Comparison of ENCODE assay signal across 15 cellular contexts in genomic region chr14:104386281-104386841, GRCh38.
DNase-seq lines count a peak whose midpoint lies in the region; ATAC-seq and TF ChIP-seq lines count a peak whose summit lies in the region.
"Had no signal": no experiment of that assay in that cellular context is flagged by ENCODE, and none has a peak within 500 bp of the region (broad histone marks: within the 10 kb centered on the region; RNA-seq: fewer than 3 reads in every experiment).

No MANE protein-coding gene starts in this region.

- H3K4me1 Mint-ChIP-seq in CD8-positive, alpha-beta T cell (ENCODE audit: low read depth) = peaks cover 31% of the 10 kb centered on the region
- peaks cover 20 to 49% (median 43%) of the 10 kb centered on the region in 4 donors for H3K4me1 Mint-ChIP-seq in naive thymus-derived CD8-positive, alpha-beta T cell
- no peaks in the 10 kb centered on the region for H3K4me1 Mint-ChIP-seq in Calu3 (ENCODE audit: low read depth, unreplicated experiment)

- H3K27me3 Mint-ChIP-seq in CD8-positive, alpha-beta T cell (ENCODE audit: low read depth) = no peaks in the 10 kb centered on the region
- H3K27me3 Mint-ChIP-seq in naive thymus-derived CD8-positive, alpha-beta T cell = peaks cover 0 to 3% (median 0%) of the 10 kb centered on the region in 5 donors
- peaks cover 79% of the 10 kb centered on the region for H3K27me3 Mint-ChIP-seq in Calu3 (ENCODE audit: unreplicated experiment)
- H3K27me3 Mint-ChIP-seq: T-helper 17 cell had no signal

- intact Hi-C loops in CD8-positive, alpha-beta T cell (cut with DNase I, micrococcal nuclease) = no loop called here
- intact Hi-C loops in Calu3 (cut with micrococcal nuclease; ENCODE audit: unreplicated experiment) = no loop called here

- POLR2A ChIA-PET in CD8-positive, alpha-beta T cell (lab: Charles Lee) = no interaction called here
- POLR2A ChIA-PET in naive thymus-derived CD8-positive, alpha-beta T cell (lab: Charles Lee) = no interaction called here

- H3K4me3 ChIP-seq in BLaER1 (peak overlapping the region; percentile 43), RWPE2 (ENCODE audit: severe bottlenecking) (no peak overlapping the region)
- no peak overlapping the region for H3K4me3 ChIP-seq in CD8-positive, alpha-beta T cell (ENCODE audit: low read depth, low read length)
- H3K4me3 ChIP-seq: GM23248, thoracic aorta had no signal

- H3K9me3 ChIP-seq in BLaER1 = peaks cover 6% of the 10 kb centered on the region
- H3K9me3 ChIP-seq in CD8-positive, alpha-beta T cell (ENCODE audit: low read length) = no peaks in the 10 kb centered on the region
- no peaks in the 10 kb centered on the region for H3K9me3 ChIP-seq in RWPE2 (ENCODE audit: severe bottlenecking)
- H3K9me3 ChIP-seq: thoracic aorta had no signal

- H3K9me3 Mint-ChIP-seq in CD8-positive, alpha-beta T cell = peaks cover 4% of the 10 kb centered on the region
- H3K9me3 Mint-ChIP-seq in naive thymus-derived CD8-positive, alpha-beta T cell = peaks cover 2 to 8% (median 6%) of the 10 kb centered on the region in 9 donors
- peaks cover under 1% of the 10 kb centered on the region for H3K9me3 Mint-ChIP-seq in Calu3 (ENCODE audit: low read depth, unreplicated experiment)

- ATAC-seq in CD8-positive, alpha-beta T cell = no peak
- ATAC-seq in RWPE2 (ENCODE audit: low read depth) (no peak), HG02763 (IDR thresholded peaks at IDR 0.05; ENCODE audit: unreplicated experiment) (no peak), GM18870 (IDR thresholded peaks at IDR 0.05; ENCODE audit: unreplicated experiment) (no peak)
- no peak for ATAC-seq in naive thymus-derived CD8-positive, alpha-beta T cell
- ATAC-seq: T-helper 17 cell had no signal

- H3K27me3 ChIP-seq in BLaER1 = peaks cover 6% of the 10 kb centered on the region; the same call in 1 of the 2 replicates
- H3K27me3 ChIP-seq in CD8-positive, alpha-beta T cell (ENCODE audit: insufficient read depth, low read length) = no peaks in the 10 kb centered on the region
- H3K27me3 ChIP-seq in RWPE2 (ENCODE audit: insufficient read depth, poor library complexity, severe bottlenecking) = peaks cover 57% of the 10 kb centered on the region

- H3K27ac ChIP-seq in BLaER1 (peak overlapping the region; percentile 64), RWPE2 (ENCODE audit: poor library complexity, severe bottlenecking) (no peak overlapping the region)
- H3K27ac ChIP-seq in CD8-positive, alpha-beta T cell (ENCODE audit: low read depth, low read length) = no peak overlapping the region
- H3K27ac ChIP-seq: GM23248, thoracic aorta had no signal

- peak overlapping the region; percentile 42; the same call in 1 of the 2 replicates for H3K9ac ChIP-seq in BLaER1
- H3K9ac ChIP-seq: GM23248 had no signal

- TF ChIP-seq CTCF in CD8-positive, alpha-beta T cell (IDR thresholded peaks at IDR 0.05) = no peak
- TF ChIP-seq CTCF in RWPE2 (IDR thresholded peaks at IDR 0.05; ENCODE audit: poor library complexity, severe bottlenecking) (no peak), Calu3 (IDR thresholded peaks at IDR 0.05; ENCODE audit: unreplicated experiment) (no peak)

- no peaks in the 10 kb centered on the region for H3K36me3 Mint-ChIP-seq in CD8-positive, alpha-beta T cell
- H3K36me3 Mint-ChIP-seq in naive thymus-derived CD8-positive, alpha-beta T cell = peaks cover 0 to 5% (median 4%) of the 10 kb centered on the region in 3 donors
- H3K36me3 Mint-ChIP-seq in Calu3 (ENCODE audit: insufficient read depth, unreplicated experiment) = no peaks in the 10 kb centered on the region

- no peak for DNase-seq in CD8-positive, alpha-beta T cell
- DNase-seq in RWPE2 (ENCODE audit: low spot score) (peak; percentile 60), inferior parietal cortex (ENCODE audit: extremely low spot score) (no peak), Calu3 (no peak)
- DNase-seq in naive thymus-derived CD8-positive, alpha-beta T cell = peak in 1 of 10 donors; percentile 36
- DNase-seq: activated CD4-positive, alpha-beta T cell treated with anti-CD3 and anti-CD28 coated beads, Interleukin-2, amount 10 ng/mL, durations not matched to agents 7 days and 5 days; GM23248; small intestine; T-helper 17 cell had no signal

- H3K4me3 Mint-ChIP-seq in CD8-positive, alpha-beta T cell = no peak overlapping the region
- no peak overlapping the region for H3K4me3 Mint-ChIP-seq in naive thymus-derived CD8-positive, alpha-beta T cell
- no peak overlapping the region for H3K4me3 Mint-ChIP-seq in Calu3 (ENCODE audit: low read depth, unreplicated experiment)
- H3K4me3 Mint-ChIP-seq: activated CD4-positive, alpha-beta T cell treated with anti-CD3 and anti-CD28 coated beads, Interleukin-2, amount 10 ng/mL, durations not matched to agents 7 days and 5 days; nephron; T-helper 17 cell had no signal

- no peaks in the 10 kb centered on the region for H3K36me3 ChIP-seq in BLaER1
- no peaks in the 10 kb centered on the region for H3K36me3 ChIP-seq in CD8-positive, alpha-beta T cell (ENCODE audit: insufficient read depth, low read length)
- no peaks in the 10 kb centered on the region for H3K36me3 ChIP-seq in RWPE2 (ENCODE audit: low read depth)
- H3K36me3 ChIP-seq: thoracic aorta had no signal

- no TSS peak for BruUV-seq in Calu3 (replicated peaks; lab: Mats Ljungman, UMichigan)

- CTCF ChIA-PET in CD8-positive, alpha-beta T cell (lab: Charles Lee) = no interaction called here
- CTCF ChIA-PET in Calu3 (lab: Charles Lee) = no interaction called here

- peak overlapping the region; percentile 11 for H3K27ac Mint-ChIP-seq in CD8-positive, alpha-beta T cell
- peak overlapping the region in 8 of 10 donors; percentile 31 to 90 (median 77) for H3K27ac Mint-ChIP-seq in naive thymus-derived CD8-positive, alpha-beta T cell
- H3K27ac Mint-ChIP-seq in Calu3 (ENCODE audit: unreplicated experiment) = no peak overlapping the region
- H3K27ac Mint-ChIP-seq: activated CD4-positive, alpha-beta T cell treated with anti-CD3 and anti-CD28 coated beads, Interleukin-2, amount 10 ng/mL, durations not matched to agents 7 days and 5 days; T-helper 17 cell had no signal

- H4K20me1 ChIP-seq in BLaER1 = no peaks in the 10 kb centered on the region

- H3K4me2 ChIP-seq in BLaER1 = peak overlapping the region; percentile 97

- peaks cover 85% of the 10 kb centered on the region for H3K4me1 ChIP-seq in BLaER1
- peaks cover 28% of the 10 kb centered on the region for H3K4me1 ChIP-seq in CD8-positive, alpha-beta T cell (ENCODE audit: insufficient read depth, low read length)
- no peaks in the 10 kb centered on the region for H3K4me1 ChIP-seq in RWPE2 (ENCODE audit: insufficient read depth, poor library complexity, severe bottlenecking)
- H3K4me1 ChIP-seq: Caco-2 had no signal
